1 cellular context compared by ENCODE assay signal in genomic region chr17:7548585-7549400, GRCh38.
A peak's percentile ranks its signal among the peaks of the same experiment; 100 is the strongest.
TF ChIP-seq lines count a peak whose summit lies in the region.

A gene with protein sequence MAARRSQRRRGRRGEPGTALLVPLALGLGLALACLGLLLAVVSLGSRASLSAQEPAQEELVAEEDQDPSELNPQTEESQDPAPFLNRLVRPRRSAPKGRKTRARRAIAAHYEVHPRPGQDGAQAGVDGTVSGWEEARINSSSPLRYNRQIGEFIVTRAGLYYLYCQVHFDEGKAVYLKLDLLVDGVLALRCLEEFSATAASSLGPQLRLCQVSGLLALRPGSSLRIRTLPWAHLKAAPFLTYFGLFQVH (plus strand): TSS chr17:7549058. CDS start chr17:7549154, 96 bp downstream.

TF ChIP-seq in HepG2, 621 proteins besides CTCF, POLR2A, EP300 and RAD21 (continued from another document and continues in another):
- TF ChIP-seq ZSCAN25 (CRISPR knock-in tag; IDR thresholded peaks at IDR 0.05) (no peak), ZBTB38 (CRISPR knock-in tag; IDR thresholded peaks at IDR 0.05) (0 out of 2 replicates have a peak, but pooled peaks have one; percentile 24), RBFOX2 (IDR thresholded peaks at IDR 0.05; ENCODE audit: low read depth, low read length) (peak; percentile 54), ZSCAN31 (CRISPR knock-in tag; IDR thresholded peaks at IDR 0.05; ENCODE audit: low read depth) (peak; percentile 53; the same call in 1 of the 2 replicates), SALL2 (CRISPR knock-in tag; IDR thresholded peaks at IDR 0.05) (no peak), ONECUT2 (CRISPR knock-in tag; IDR thresholded peaks at IDR 0.05) (no peak), ZHX1 (CRISPR knock-in tag; IDR thresholded peaks at IDR 0.05; ENCODE audit: low read depth) (0 out of 2 replicates have a peak, but pooled peaks have one; percentile 5), KAT8 (CRISPR knock-in tag; IDR thresholded peaks at IDR 0.05) (peak; percentile 18; the same call in 1 of the 2 replicates), SAP130 (CRISPR knock-in tag; IDR thresholded peaks at IDR 0.05; ENCODE audit: low read depth) (peak; percentile 51), ZNF501 (CRISPR knock-in tag; IDR thresholded peaks at IDR 0.05) (0 out of 2 replicates have a peak, but pooled peaks have one; percentile 15), ZZZ3 (CRISPR knock-in tag; IDR thresholded peaks at IDR 0.05; ENCODE audit: borderline replicate concordance) (no peak), ETV5 (CRISPR knock-in tag; IDR thresholded peaks at IDR 0.05; ENCODE audit: borderline replicate concordance) (0 out of 2 replicates have a peak, but pooled peaks have one; percentile 39), KDM2A (CRISPR knock-in tag; IDR thresholded peaks at IDR 0.05; ENCODE audit: borderline replicate concordance, low read depth) (peak; percentile 47; the same call in 1 of the 2 replicates), SMYD3 (CRISPR knock-in tag; IDR thresholded peaks at IDR 0.05) (0 out of 2 replicates have a peak, but pooled peaks have one; percentile 35), YEATS4 (CRISPR knock-in tag; IDR thresholded peaks at IDR 0.05; ENCODE audit: borderline replicate concordance) (0 out of 2 replicates have a peak, but pooled peaks have one; percentile 37), HINFP (CRISPR knock-in tag; IDR thresholded peaks at IDR 0.05; ENCODE audit: low read depth) (0 out of 2 replicates have a peak, but pooled peaks have one; percentile 17), ZNF770 (CRISPR knock-in tag; IDR thresholded peaks at IDR 0.05) (0 out of 2 replicates have a peak, but pooled peaks have one; percentile 34), SRY (CRISPR knock-in tag; IDR thresholded peaks at IDR 0.05) (no peak)
- TF ChIP-seq, protein P1, sequence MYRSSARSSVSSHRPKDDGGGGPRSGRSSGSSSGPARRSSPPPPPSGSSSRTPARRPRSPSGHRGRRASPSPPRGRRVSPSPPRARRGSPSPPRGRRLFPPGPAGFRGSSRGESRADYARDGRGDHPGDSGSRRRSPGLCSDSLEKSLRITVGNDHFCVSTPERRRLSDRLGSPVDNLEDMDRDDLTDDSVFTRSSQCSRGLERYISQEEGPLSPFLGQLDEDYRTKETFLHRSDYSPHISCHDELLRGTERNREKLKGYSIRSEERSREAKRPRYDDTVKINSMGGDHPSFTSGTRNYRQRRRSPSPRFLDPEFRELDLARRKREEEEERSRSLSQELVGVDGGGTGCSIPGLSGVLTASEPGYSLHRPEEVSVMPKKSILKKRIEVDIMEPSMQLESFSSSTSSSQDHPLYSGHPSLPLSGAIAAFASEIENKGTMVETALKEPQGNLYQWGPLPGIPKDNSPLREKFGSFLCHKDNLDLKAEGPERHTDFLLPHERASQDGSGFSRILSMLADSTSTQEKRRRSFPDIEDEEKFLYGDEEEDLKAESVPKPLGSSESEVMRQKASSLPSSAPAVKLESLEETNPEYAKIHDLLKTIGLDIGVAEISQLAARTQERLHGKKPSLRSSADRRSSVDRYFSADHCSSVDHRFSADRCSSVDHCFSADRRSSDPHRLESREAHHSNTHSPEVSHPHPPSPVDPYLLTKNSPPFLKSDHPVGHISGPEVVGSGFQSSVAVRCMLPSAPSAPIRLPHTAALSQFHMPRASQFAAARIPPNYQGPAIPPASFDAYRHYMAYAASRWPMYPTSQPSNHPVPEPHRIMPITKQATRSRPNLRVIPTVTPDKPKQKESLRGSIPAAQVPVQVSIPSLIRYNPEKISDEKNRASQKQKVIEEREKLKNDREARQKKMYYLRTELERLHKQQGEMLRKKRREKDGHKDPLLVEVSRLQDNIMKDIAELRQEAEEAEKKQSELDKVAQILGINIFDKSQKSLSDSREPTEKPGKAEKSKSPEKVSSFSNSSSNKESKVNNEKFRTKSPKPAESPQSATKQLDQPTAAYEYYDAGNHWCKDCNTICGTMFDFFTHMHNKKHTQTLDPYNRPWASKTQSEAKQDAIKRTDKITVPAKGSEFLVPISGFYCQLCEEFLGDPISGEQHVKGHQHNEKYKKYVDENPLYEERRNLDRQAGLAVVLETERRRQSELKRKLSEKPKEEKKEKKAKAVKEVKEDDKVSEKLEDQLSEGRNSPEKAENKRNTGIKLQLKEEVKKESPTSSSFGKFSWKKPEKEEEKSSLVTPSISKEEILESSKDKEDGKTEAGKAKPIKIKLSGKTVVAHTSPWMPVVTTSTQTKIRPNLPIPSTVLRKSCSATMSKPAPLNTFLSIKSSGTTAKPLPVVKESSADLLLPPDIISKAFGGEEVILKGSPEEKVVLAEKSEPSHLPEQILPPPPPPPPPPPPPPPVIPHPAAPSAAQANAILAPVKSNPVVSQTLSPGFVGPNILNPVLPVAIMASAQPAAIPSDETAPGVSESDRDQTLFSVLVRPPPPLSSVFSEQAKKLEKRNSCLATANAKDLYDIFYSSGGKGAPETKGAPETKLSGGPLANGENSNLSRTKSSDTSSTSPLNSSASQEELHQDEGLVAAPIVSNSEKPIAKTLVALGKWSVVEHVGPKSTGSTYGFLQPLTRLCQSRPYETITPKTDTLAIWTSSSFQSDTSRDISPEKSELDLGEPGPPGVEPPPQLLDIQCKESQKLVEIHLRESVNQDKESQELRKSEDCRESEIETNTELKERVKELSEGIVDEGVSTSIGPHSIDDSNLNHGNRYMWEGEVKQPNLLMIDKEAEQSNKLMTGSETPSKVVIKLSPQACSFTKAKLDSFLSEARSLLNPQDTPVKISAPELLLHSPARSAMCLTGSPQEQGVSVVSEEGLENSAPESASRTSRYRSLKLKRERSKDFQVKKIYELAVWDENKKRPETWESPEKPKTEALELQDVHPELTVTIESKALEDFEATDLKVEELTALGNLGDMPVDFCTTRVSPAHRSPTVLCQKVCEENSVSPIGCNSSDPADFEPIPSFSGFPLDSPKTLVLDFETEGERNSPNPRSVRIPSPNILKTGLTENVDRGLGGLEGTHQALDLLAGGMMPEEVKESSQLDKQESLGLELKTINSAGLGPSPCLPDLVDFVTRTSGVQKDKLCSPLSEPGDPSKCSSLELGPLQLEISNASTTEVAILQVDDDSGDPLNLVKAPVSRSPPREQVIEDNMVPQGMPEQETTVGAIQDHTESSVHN (CRISPR knock-in tag; IDR thresholded peaks at IDR 0.05), result no peak
- TF ChIP-seq, protein P2, sequence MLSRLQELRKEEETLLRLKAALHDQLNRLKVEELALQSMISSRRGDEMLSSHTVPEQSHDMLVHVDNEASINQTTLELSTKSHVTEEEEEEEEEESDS (CRISPR knock-in tag; IDR thresholded peaks at IDR 0.05; ENCODE audit: borderline replicate concordance), result no peak
- TF ChIP-seq, protein P3, sequence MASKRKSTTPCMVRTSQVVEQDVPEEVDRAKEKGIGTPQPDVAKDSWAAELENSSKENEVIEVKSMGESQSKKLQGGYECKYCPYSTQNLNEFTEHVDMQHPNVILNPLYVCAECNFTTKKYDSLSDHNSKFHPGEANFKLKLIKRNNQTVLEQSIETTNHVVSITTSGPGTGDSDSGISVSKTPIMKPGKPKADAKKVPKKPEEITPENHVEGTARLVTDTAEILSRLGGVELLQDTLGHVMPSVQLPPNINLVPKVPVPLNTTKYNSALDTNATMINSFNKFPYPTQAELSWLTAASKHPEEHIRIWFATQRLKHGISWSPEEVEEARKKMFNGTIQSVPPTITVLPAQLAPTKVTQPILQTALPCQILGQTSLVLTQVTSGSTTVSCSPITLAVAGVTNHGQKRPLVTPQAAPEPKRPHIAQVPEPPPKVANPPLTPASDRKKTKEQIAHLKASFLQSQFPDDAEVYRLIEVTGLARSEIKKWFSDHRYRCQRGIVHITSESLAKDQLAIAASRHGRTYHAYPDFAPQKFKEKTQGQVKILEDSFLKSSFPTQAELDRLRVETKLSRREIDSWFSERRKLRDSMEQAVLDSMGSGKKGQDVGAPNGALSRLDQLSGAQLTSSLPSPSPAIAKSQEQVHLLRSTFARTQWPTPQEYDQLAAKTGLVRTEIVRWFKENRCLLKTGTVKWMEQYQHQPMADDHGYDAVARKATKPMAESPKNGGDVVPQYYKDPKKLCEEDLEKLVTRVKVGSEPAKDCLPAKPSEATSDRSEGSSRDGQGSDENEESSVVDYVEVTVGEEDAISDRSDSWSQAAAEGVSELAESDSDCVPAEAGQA (IDR thresholded peaks at IDR 0.05; ENCODE audit: low read depth), result no peak
- TF ChIP-seq, protein P3 (CRISPR knock-in tag; IDR thresholded peaks at IDR 0.05; ENCODE audit: borderline replicate concordance), result no peak
- TF ChIP-seq, protein P4, sequence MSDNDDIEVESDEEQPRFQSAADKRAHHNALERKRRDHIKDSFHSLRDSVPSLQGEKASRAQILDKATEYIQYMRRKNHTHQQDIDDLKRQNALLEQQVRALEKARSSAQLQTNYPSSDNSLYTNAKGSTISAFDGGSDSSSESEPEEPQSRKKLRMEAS (IDR thresholded peaks at IDR 0.05), result peak; percentile 50; the same call in 1 of the 2 replicates
- TF ChIP-seq, protein P5, sequence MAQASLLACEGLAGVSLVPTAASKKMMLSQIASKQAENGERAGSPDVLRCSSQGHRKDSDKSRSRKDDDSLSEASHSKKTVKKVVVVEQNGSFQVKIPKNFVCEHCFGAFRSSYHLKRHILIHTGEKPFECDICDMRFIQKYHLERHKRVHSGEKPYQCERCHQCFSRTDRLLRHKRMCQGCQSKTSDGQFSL (CRISPR knock-in tag; IDR thresholded peaks at IDR 0.05), result peak; percentile 23; the same call in 1 of the 2 replicates
- TF ChIP-seq, protein P6, sequence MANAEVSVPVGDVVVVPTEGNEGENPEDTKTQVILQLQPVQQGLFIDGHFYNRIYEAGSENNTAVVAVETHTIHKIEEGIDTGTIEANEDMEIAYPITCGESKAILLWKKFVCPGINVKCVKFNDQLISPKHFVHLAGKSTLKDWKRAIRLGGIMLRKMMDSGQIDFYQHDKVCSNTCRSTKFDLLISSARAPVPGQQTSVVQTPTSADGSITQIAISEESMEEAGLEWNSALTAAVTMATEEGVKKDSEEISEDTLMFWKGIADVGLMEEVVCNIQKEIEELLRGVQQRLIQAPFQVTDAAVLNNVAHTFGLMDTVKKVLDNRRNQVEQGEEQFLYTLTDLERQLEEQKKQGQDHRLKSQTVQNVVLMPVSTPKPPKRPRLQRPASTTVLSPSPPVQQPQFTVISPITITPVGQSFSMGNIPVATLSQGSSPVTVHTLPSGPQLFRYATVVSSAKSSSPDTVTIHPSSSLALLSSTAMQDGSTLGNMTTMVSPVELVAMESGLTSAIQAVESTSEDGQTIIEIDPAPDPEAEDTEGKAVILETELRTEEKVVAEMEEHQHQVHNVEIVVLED (CRISPR knock-in tag; IDR thresholded peaks at IDR 0.05; ENCODE audit: borderline replicate concordance), result no peak
